15 cellular contexts compared by ENCODE assay signal in genomic region chr12:91377456-91377855, GRCh38.
"Had no signal": no experiment of that assay in that cellular context is flagged by ENCODE, and none has a peak within 500 bp of the region (broad histone marks: within the 10 kb centered on the region; RNA-seq: fewer than 3 reads in every experiment).

No MANE protein-coding gene starts in this region.

- H3K27ac Mint-ChIP-seq: activated naive CD4-positive, alpha-beta T cell treated with anti-CD3 and anti-CD28 coated beads, Interleukin-2, amount 50 U/mL, for 24 hours; nephron progenitor cell had no signal

- H3K9me3 Mint-ChIP-seq: activated naive CD4-positive, alpha-beta T cell treated with anti-CD3 and anti-CD28 coated beads, Interleukin-2, amount 50 U/mL, for 24 hours; nephron progenitor cell had no signal

- H3K4me3 ChIP-seq: esophagus muscularis mucosa, heart left ventricle, ovary, stomach, thoracic aorta had no signal

- H3K27me3 ChIP-seq: esophagus muscularis mucosa, heart left ventricle, ovary, stomach had no signal

- H3K9me3 ChIP-seq: esophagus muscularis mucosa, heart left ventricle, ovary, stomach, thoracic aorta had no signal

- H3K27me3 Mint-ChIP-seq: activated naive CD4-positive, alpha-beta T cell treated with anti-CD3 and anti-CD28 coated beads, Interleukin-2, amount 50 U/mL, for 24 hours had no signal

- FAIRE-seq: islet of Langerhans, urothelium cell line had no signal

- DNase-seq: activated CD4-positive, alpha-beta T cell treated with anti-CD3 and anti-CD28 coated beads, Interleukin-2, amount 50 U/mL, for 1 hour; activated CD4-positive, CD25-positive, alpha-beta regulatory T cell; foreskin melanocyte; heart left ventricle; mammary epithelial cell; nephron progenitor cell; ovary; stimulated activated CD4-positive, alpha-beta T cell treated with anti-CD3 and anti-CD28 coated beads, Interleukin-4, amount 100 ng/mL, for 4 hours; stomach; T-helper 2 cell had no signal

- H3K36me3 Mint-ChIP-seq: activated naive CD4-positive, alpha-beta T cell treated with anti-CD3 and anti-CD28 coated beads, Interleukin-2, amount 50 U/mL, for 24 hours had no signal

- H3K36me3 ChIP-seq: esophagus muscularis mucosa, heart left ventricle, ovary, stomach, thoracic aorta had no signal

- H3K4me3 Mint-ChIP-seq: activated naive CD4-positive, alpha-beta T cell treated with anti-CD3 and anti-CD28 coated beads, Interleukin-2, amount 50 U/mL, for 24 hours; nephron progenitor cell had no signal

- H3K27ac ChIP-seq: esophagus muscularis mucosa, heart left ventricle, ovary, stomach, thoracic aorta had no signal
